ENCODE assay signal across 8 cellular contexts in genomic region chr6:122322824-122323223, GRCh38.
A peak's percentile ranks its signal among the peaks of the same experiment; 100 is the strongest.
DNase-seq lines count a peak whose midpoint lies in the region; ATAC-seq and TF ChIP-seq lines count a peak whose summit lies in the region.

No MANE protein-coding gene starts in this region.

- no peak for TF ChIP-seq CTCF in GM12864 (IDR thresholded peaks at IDR 0.05; ENCODE audit: low read depth, low read length, missing control alignments)

- H3K4me3 ChIP-seq in GM12864 (ENCODE audit: low read depth, low read length), result peak overlapping the region; percentile 4; the same call in 1 of the 2 replicates

- DNase-seq in GM12864 (ENCODE audit: low read depth), result no peak
- DNase-seq in LoVo (ENCODE audit: low spot score), result peak; percentile 20
- peak; percentile 90 for DNase-seq in amniotic epithelial cell (ENCODE audit: low read depth)
- peak; percentile 13 to 21 for DNase-seq in lung microvascular endothelial cell (ENCODE audit: low read depth in 2 of 2)
- no peak for DNase-seq in T-helper 9 cell

- ATAC-seq in HG03039 (IDR thresholded peaks at IDR 0.05; ENCODE audit: unreplicated experiment), result no peak
- ATAC-seq in GM21619 (IDR thresholded peaks at IDR 0.05; ENCODE audit: unreplicated experiment), result no peak
- no peak for ATAC-seq in GM18858 (IDR thresholded peaks at IDR 0.05; ENCODE audit: unreplicated experiment)

Comparison
In these comparisons a context has a peak if more than half of its experiments do, and no peak if none do; other contexts are left out.
1. DNase-seq: peak in LoVo (single experiment), amniotic epithelial cell (single experiment) and lung microvascular endothelial cell (2 of 2); none in GM12864 (single experiment) and T-helper 9 cell (single experiment).